Comparison of ENCODE assay signal across 1 cellular context in the genomic region with DNA sequence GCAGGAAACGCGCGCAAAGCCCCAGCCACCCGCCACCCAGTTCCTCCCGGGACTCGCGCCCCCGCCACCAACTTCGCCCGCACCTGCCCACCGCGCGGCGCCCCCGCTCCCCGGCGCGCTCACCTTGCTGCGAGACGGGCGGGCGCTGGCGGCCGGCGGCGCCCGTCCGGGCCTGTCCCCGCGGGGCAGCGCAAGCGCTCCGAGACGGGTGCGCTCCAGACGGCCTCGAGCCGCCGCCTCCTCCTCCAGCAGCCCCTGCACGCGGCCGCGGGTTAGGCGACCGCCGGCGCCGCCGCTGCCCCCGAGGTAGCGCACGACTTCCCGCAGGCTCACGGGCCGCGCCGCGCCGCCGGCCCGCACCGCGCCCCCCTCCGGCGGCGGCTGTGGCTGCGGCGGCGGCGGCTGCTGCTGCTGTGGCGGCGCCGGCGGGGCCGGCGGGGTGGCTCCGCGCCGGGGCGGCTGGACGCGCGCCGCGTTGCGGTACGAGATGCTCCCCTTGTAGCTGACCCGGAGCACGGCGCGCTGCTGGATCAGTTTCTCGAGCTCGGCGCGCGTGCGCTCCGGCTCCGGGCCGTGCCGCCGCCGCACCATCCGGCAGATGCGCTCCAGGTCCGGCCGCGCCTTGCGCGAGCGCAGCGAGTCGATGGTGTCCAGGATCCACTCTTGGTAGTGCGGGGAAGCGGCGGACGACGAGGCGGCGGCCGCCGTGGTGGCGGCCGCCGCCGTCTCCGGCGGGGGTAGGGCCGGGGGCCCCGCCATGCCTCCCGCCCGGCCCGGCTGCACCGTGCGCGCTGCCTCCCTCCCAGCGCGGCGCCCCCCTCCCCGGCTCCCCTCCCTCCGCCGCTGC.
TF ChIP-seq lines count a peak whose summit lies in the region.

No MANE protein-coding gene starts in this region.

TF ChIP-seq in endothelial cell of umbilical vein, 7 proteins besides CTCF, POLR2A, EP300 and RAD21:
- TF ChIP-seq, protein P1, sequence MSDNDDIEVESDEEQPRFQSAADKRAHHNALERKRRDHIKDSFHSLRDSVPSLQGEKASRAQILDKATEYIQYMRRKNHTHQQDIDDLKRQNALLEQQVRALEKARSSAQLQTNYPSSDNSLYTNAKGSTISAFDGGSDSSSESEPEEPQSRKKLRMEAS (IDR thresholded peaks at IDR 0.05; ENCODE audit: insufficient read depth, insufficient read length), result no peak
- TF ChIP-seq MYC (IDR thresholded peaks at IDR 0.05; ENCODE audit: low read depth, low read length) (no peak), POLR2AphosphoS5 (IDR thresholded peaks at IDR 0.05; ENCODE audit: insufficient read depth, low read depth, low read length) (no peak), JUN (IDR thresholded peaks at IDR 0.05; ENCODE audit: borderline replicate concordance, insufficient read depth, insufficient read length, low read depth) (no peak), GATA2 (IDR thresholded peaks at IDR 0.05; ENCODE audit: insufficient read depth, insufficient read length, low read depth, low read length) (no peak), FOS (IDR thresholded peaks at IDR 0.05; ENCODE audit: borderline replicate concordance, insufficient read depth, low read length) (no peak), EZH2 (IDR thresholded peaks at IDR 0.05; ENCODE audit: borderline replicate concordance, low read depth, low read length, severe bottlenecking) (no peak)
